Comparison of ENCODE assay signal across 9 cellular contexts in the genomic region with DNA sequence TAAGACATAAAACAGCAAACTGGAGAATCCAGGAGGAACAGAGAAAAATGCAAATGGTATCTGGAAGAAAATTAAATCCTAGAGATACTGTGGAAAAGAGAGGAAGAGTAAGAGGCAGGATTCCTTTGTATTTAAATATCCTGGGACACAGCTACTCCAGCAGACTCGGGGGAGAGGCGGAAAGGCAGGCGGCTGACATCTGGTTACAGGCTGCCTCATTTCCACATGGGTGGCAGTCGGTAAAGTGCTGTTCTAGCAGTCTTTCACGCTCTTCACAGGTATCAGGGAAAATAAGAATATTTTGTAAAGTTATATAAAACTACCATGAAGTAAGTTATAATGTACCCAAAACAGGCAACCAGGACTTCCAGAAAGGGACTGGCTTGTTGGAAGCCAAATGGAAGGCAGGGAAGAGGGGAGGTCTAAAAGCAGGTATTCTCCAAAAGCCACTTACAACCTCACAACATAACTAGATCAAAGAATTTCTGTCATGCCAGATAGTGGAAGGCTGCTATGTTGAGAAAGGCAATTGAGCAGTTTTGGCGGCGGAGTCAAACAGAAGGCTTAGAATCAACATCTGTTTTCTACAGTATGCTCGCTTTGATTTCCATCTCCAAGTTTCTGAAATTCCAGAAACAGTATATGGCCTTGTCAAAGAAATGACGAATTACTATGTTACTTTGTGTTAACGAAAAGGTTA. TPM values are rescaled to one million over a fixed set of nuclear protein-coding genes. Genes with fewer than 3 reads are reported as not detected.
DNase-seq lines count a peak whose midpoint lies in the region; ATAC-seq, FAIRE-seq and TF ChIP-seq lines count a peak whose summit lies in the region.
"Had no signal": no experiment of that assay in that cellular context is flagged by ENCODE, and none has a peak within 500 bp of the region (broad histone marks: within the 10 kb centered on the region; RNA-seq: fewer than 3 reads in every experiment).

No MANE protein-coding gene starts in this region.

- H3K9me3 ChIP-seq in body of pancreas: no peaks in the 10 kb centered on the region
- no peaks in the 10 kb centered on the region for H3K9me3 ChIP-seq in HepG2 (ENCODE audit: low read length)
- no peaks in the 10 kb centered on the region for H3K9me3 ChIP-seq in suprapubic skin

- H3K4me1 Mint-ChIP-seq in T-helper 2 cell treated with Interferon-gamma antibody and Interleukin-4, amounts not matched to agents 5 μg/mL and 100 μg/mL, for 36 hours (ENCODE audit: low read depth): peaks cover 19% of the 10 kb centered on the region

- in situ Hi-C loops in HepG2 (cut with HindIII; ENCODE audit: extremely low pct_ligation_motif_present, low pct_unique_long_range_greater_than_20kb): loop anchor here (5.0 kb wide), 1 partner anchor 298 kb away; no protein-coding TSS in a partner anchor

- FAIRE-seq in HepG2 (lab: Jason Lieb, UNC): no peak

- TF ChIP-seq CTCF in body of pancreas (IDR thresholded peaks at IDR 0.05) (no peak), HepG2 (CRISPR knock-in tag; IDR thresholded peaks at IDR 0.05) (no peak), suprapubic skin (IDR thresholded peaks at IDR 0.05) (no peak)

- peak in 2 of 3 donors; percentile 52 to 68 for TF ChIP-seq POLR2A in body of pancreas (IDR thresholded peaks at IDR 0.05)
- TF ChIP-seq POLR2A in HepG2 (IDR thresholded peaks at IDR 0.05; ENCODE audit: insufficient read depth in 1 of 2, low read depth in 2 of 2, low read length in 2 of 2): no peak
- TF ChIP-seq POLR2A in suprapubic skin (IDR thresholded peaks at IDR 0.05): no peak

- H3K36me3 Mint-ChIP-seq in T-helper 2 cell treated with Interferon-gamma antibody and Interleukin-4, amounts not matched to agents 5 μg/mL and 100 μg/mL, for 36 hours (ENCODE audit: low read depth): peaks cover 11% of the 10 kb centered on the region

- POLR2A ChIA-PET in HepG2 (lab: Yijun Ruan, JAX): no interaction called here

- peak overlapping the region; percentile 10 to 54 for H3K4me3 ChIP-seq in body of pancreas
- peak overlapping the region in 1 of 3 experiments; percentile 74; a peak in 1 of 6 replicates for H3K4me3 ChIP-seq in HepG2 (replicated peaks in 1 of 3; ENCODE audit: insufficient read depth in 1 of 3, low read depth in 2 of 3, low read length in 3 of 3)
- peak overlapping the region; percentile 72 for H3K4me3 ChIP-seq in suprapubic skin

- H3K9ac ChIP-seq in HepG2 (ENCODE audit: insufficient read depth, low read depth, low read length): no peak overlapping the region

- no peak for TF ChIP-seq EP300 in HepG2 (IDR thresholded peaks at IDR 0.05; ENCODE audit: low read depth in 2 of 2, low read length in 2 of 2)
- no peak for TF ChIP-seq EP300 in HepG2 (CRISPR knock-in tag; IDR thresholded peaks at IDR 0.05; ENCODE audit: borderline replicate concordance)
- no peak for TF ChIP-seq EP300 in suprapubic skin (IDR thresholded peaks at IDR 0.05)

- CTCF ChIA-PET in HepG2 (lab: Yijun Ruan, JAX; ENCODE audit: low intra/inter-chr PET ratio, low total read pairs): no interaction called here

- no peaks in the 10 kb centered on the region for H3K27me3 ChIP-seq in body of pancreas
- H3K27me3 ChIP-seq in HepG2 (ENCODE audit: control insufficient read depth in 1 of 2, insufficient read depth in 2 of 2, low read length in 2 of 2): peaks cover 0 to 4% of the 10 kb centered on the region in 2 experiments; a peak in 1 of 5 replicates
- H3K27me3 ChIP-seq in suprapubic skin: no peaks in the 10 kb centered on the region

- intact Hi-C loops in body of pancreas (cut with DNase I): no loop called here
- intact Hi-C loops in HepG2 (cut with micrococcal nuclease; ENCODE audit: unreplicated experiment): loop anchor here (5.0 kb wide), 2 partner anchors 293 to 588 kb away; partner anchors contain the start of gene PYURF

- H3K79me2 ChIP-seq in HepG2 (ENCODE audit: insufficient read depth, low read length): peaks cover 5% of the 10 kb centered on the region

- H3K9me3 Mint-ChIP-seq in T-helper 2 cell treated with Interferon-gamma antibody and Interleukin-4, amounts not matched to agents 5 μg/mL and 100 μg/mL, for 36 hours: no peaks in the 10 kb centered on the region

- H3K27me3 Mint-ChIP-seq in T-helper 2 cell treated with Interferon-gamma antibody and Interleukin-4, amounts not matched to agents 5 μg/mL and 100 μg/mL, for 36 hours (ENCODE audit: low read depth): peaks cover 18% of the 10 kb centered on the region

- no peak for DNase-seq in T-helper 2 cell treated with Interferon-gamma antibody and Interleukin-4, amounts not matched to agents 5 μg/mL and 100 μg/mL, for 36 hours (ENCODE audit: low spot score)
- DNase-seq in T-helper 2 cell: no peak
- DNase-seq in body of pancreas: peak; percentile 54 to 65 (median 56)
- DNase-seq in HepG2 (ENCODE audit: low spot score): no peak
- DNase-seq in suprapubic skin (ENCODE audit: low spot score in 2 of 2): no peak
- no peak for DNase-seq in SHP77 (lab: John Stamatoyannopoulos, UW)

- H3K27ac ChIP-seq in body of pancreas (peak overlapping the region; percentile 80 to 96 (median 91)), HepG2 (ENCODE audit: extremely low read length, insufficient read depth, low read length) (no peak overlapping the region), suprapubic skin (no peak overlapping the region)
- H3K27ac ChIP-seq: foreskin keratinocyte had no signal

- peak overlapping the region; percentile 49 for H3K27ac Mint-ChIP-seq in T-helper 2 cell treated with Interferon-gamma antibody and Interleukin-4, amounts not matched to agents 5 μg/mL and 100 μg/mL, for 36 hours

- H4K20me1 ChIP-seq in HepG2 (ENCODE audit: insufficient read depth, low read length): no peaks in the 10 kb centered on the region

- 22 to 24% methylated on average over 10 of the region's 10 CpGs for WGBS in body of pancreas, 2 donors
- WGBS in HepG2 (ENCODE audit: low lambda C conversion rate): 42% methylated on average over 10 of the region's 10 CpGs
- 38% methylated on average over 10 of the region's 10 CpGs for WGBS in suprapubic skin

- H3K4me3 Mint-ChIP-seq in T-helper 2 cell treated with Interferon-gamma antibody and Interleukin-4, amounts not matched to agents 5 μg/mL and 100 μg/mL, for 36 hours: peak overlapping the region; percentile 88

- H3K36me3 ChIP-seq in body of pancreas (replicated peaks in 1 of 2; ENCODE audit: insufficient read depth in 1 of 2, low read depth in 2 of 2) (no peaks in the 10 kb centered on the region), HepG2 (replicated peaks in 1 of 2; ENCODE audit: control insufficient read depth in 1 of 2, insufficient read depth in 2 of 2, low read length in 2 of 2) (no peaks in the 10 kb centered on the region), suprapubic skin (no peaks in the 10 kb centered on the region)

- no peak overlapping the region for H2AFZ ChIP-seq in HepG2 (ENCODE audit: low read length)

- ATAC-seq in body of pancreas (no peak), HepG2 (no peak), HG03175 (IDR thresholded peaks at IDR 0.05; ENCODE audit: unreplicated experiment) (no peak), HG02759 (IDR thresholded peaks at IDR 0.05; ENCODE audit: unreplicated experiment) (no peak)

- no peak for TF ChIP-seq RAD21 in HepG2 (CRISPR knock-in tag; IDR thresholded peaks at IDR 0.05)

- H3K4me1 ChIP-seq in body of pancreas (peaks cover 17% of the 10 kb centered on the region), HepG2 (ENCODE audit: insufficient read depth, low read length) (peaks cover 39% of the 10 kb centered on the region), suprapubic skin (peaks cover 20% of the 10 kb centered on the region)

- BruUV-seq in HepG2 (replicated peaks; lab: Mats Ljungman, UMichigan): TSS peak; percentile 28

- H3K4me2 ChIP-seq in HepG2 (ENCODE audit: low read depth, low read length): peak overlapping the region; percentile 87

RNA-seq across cellular contexts. Expression of gene TIGD2, which starts 1.3 kb away (rescaled TPM):
- total RNA-seq in body of pancreas (1 to 10 TPM in 1 of 2 donors, under 1 TPM in 1; 0.99 to 3.6 TPM), HepG2 (2016; rRNA removed; fragmentation: Illumina TruSeq; extraction: Trizol) (15.5 and 16.7 TPM in 2 replicates), suprapubic skin (1 to 10 TPM; 2.9 to 7.6 (median 4.9) TPM)
- 1.9 and 2.5 TPM in 2 replicates for total RNA-seq in HepG2 (2016; cell fraction: cytosol; rRNA removed; fragmentation: Illumina TruSeq; extraction: Trizol; ENCODE audit: low read depth)
- 14.8 and 17.2 TPM in 2 replicates for total RNA-seq in HepG2 (2016; cell fraction: insoluble cytoplasmic fraction; rRNA removed; fragmentation: Illumina TruSeq; extraction: Trizol)
- 9.3 and 10.2 TPM in 2 replicates for total RNA-seq in HepG2 (2016; cell fraction: membrane; rRNA removed; fragmentation: Illumina TruSeq; extraction: Trizol)
- 21.2 and 23.1 TPM in 2 replicates for total RNA-seq in HepG2 (2016; cell fraction: nucleus; rRNA removed; fragmentation: Illumina TruSeq; extraction: Trizol)
- 3.1 and 3.8 TPM in 2 replicates for polyA plus RNA-seq in HepG2 (2011; rRNA removed)
- 1.9 and 2.8 TPM in 2 replicates for polyA plus RNA-seq in HepG2 (2011; cell fraction: cytosol; rRNA removed)
- 4.5 and 5.1 TPM in 2 replicates for polyA plus RNA-seq in HepG2 (2011; cell fraction: nucleus; rRNA removed)
- polyA plus RNA-seq in HepG2 (2012): 5.9 and 7.7 TPM in 2 replicates
- polyA plus RNA-seq in HepG2 (2016; cell fraction: cytosol; fragmentation: Illumina TruSeq; extraction: Trizol; ENCODE audit: low read depth): 1.2 TPM in 2 replicates
- 11.5 and 12.0 TPM in 2 replicates for polyA plus RNA-seq in HepG2 (2016; cell fraction: insoluble cytoplasmic fraction; fragmentation: Illumina TruSeq; extraction: Trizol; ENCODE audit: low read depth)
- 3.6 and 4.8 TPM in 2 replicates for polyA plus RNA-seq in HepG2 (2016; cell fraction: membrane; fragmentation: Illumina TruSeq; extraction: Trizol; ENCODE audit: low read depth)
- polyA plus RNA-seq in HepG2 (2016; cell fraction: nucleus; fragmentation: Illumina TruSeq; extraction: Trizol; ENCODE audit: insufficient read depth, low read depth): 11.2 and 11.6 TPM in 2 replicates
- polyA minus RNA-seq in HepG2 (2011; rRNA and poly(A)+ RNA removed; ENCODE audit: low replicate concordance): 2.8 and 5.2 TPM in 2 replicates
- 6.3 and 8.1 TPM in 2 replicates for polyA minus RNA-seq in HepG2 (2011; cell fraction: cytosol; rRNA and poly(A)+ RNA removed)
- 37.7 and 39.1 TPM in 2 replicates for polyA minus RNA-seq in HepG2 (2011; cell fraction: nucleus; rRNA and poly(A)+ RNA removed)

RNA-seq across cellular contexts. Expression of gene FAM13A, which starts 53.0 kb away (rescaled TPM):
- total RNA-seq in body of pancreas (10 to 100 TPM; 59.1 to 64.3 TPM), HepG2 (2016; rRNA removed; fragmentation: Illumina TruSeq; extraction: Trizol) (1.2 and 1.6 TPM in 2 replicates), suprapubic skin (100 to 1,000 TPM in 1 of 4 donors, 10 to 100 TPM in 3; 58.6 to 365 (median 71.2) TPM)
- total RNA-seq in HepG2 (2016; cell fraction: cytosol; rRNA removed; fragmentation: Illumina TruSeq; extraction: Trizol; ENCODE audit: low read depth): 0.71 and 1.4 TPM in 2 replicates
- total RNA-seq in HepG2 (2016; cell fraction: insoluble cytoplasmic fraction; rRNA removed; fragmentation: Illumina TruSeq; extraction: Trizol): 1.1 and 1.3 TPM in 2 replicates
- 0.65 and 1.0 TPM in 2 replicates for total RNA-seq in HepG2 (2016; cell fraction: membrane; rRNA removed; fragmentation: Illumina TruSeq; extraction: Trizol)
- 2.6 and 3.1 TPM in 2 replicates for total RNA-seq in HepG2 (2016; cell fraction: nucleus; rRNA removed; fragmentation: Illumina TruSeq; extraction: Trizol)
- polyA plus RNA-seq in HepG2 (2011; rRNA removed): 35.1 and 36.2 TPM in 2 replicates
- 18.9 and 26.8 TPM in 2 replicates for polyA plus RNA-seq in HepG2 (2011; cell fraction: cytosol; rRNA removed)
- 61.6 and 61.9 TPM in 2 replicates for polyA plus RNA-seq in HepG2 (2011; cell fraction: nucleus; rRNA removed)
- polyA plus RNA-seq in HepG2 (2012): 38.3 and 45.6 TPM in 2 replicates
- 0.19 and 0.20 TPM in 2 replicates for polyA plus RNA-seq in HepG2 (2016; cell fraction: cytosol; fragmentation: Illumina TruSeq; extraction: Trizol; ENCODE audit: low read depth)
- polyA plus RNA-seq in HepG2 (2016; cell fraction: insoluble cytoplasmic fraction; fragmentation: Illumina TruSeq; extraction: Trizol; ENCODE audit: low read depth): 1.0 and 1.2 TPM in 2 replicates
- polyA plus RNA-seq in HepG2 (2016; cell fraction: membrane; fragmentation: Illumina TruSeq; extraction: Trizol; ENCODE audit: low read depth): 0.33 and 0.39 TPM in 2 replicates
- 1.3 and 1.8 TPM in 2 replicates for polyA plus RNA-seq in HepG2 (2016; cell fraction: nucleus; fragmentation: Illumina TruSeq; extraction: Trizol; ENCODE audit: insufficient read depth, low read depth)
- polyA minus RNA-seq in HepG2 (2011; rRNA and poly(A)+ RNA removed; ENCODE audit: low replicate concordance): 22.1 and 78.9 TPM in 2 replicates
- 20.6 and 29.7 TPM in 2 replicates for polyA minus RNA-seq in HepG2 (2011; cell fraction: cytosol; rRNA and poly(A)+ RNA removed)
- polyA minus RNA-seq in HepG2 (2011; cell fraction: nucleus; rRNA and poly(A)+ RNA removed): 290 and 300 TPM in 2 replicates

Comparison
In these comparisons a context has a peak if more than half of its experiments do, and no peak if none do; other contexts are left out.
1. DNase-seq: peak in body of pancreas (4 of 4); none in T-helper 2 cell treated with Interferon-gamma antibody and Interleukin-4, amounts not matched to agents 5 μg/mL and 100 μg/mL, for 36 hours (single experiment), T-helper 2 cell (0 of 5), HepG2 (single experiment), suprapubic skin (0 of 2) and SHP77 (0 of 2).
2. H3K27ac ChIP-seq: peak in body of pancreas (4 of 4); none in HepG2 (single experiment) and suprapubic skin (single experiment).
3. POLR2A ChIP-seq: peak in body of pancreas (2 of 3); none in HepG2 (0 of 2) and suprapubic skin (0 of 2).
4. RNA of gene FAM13A, which starts 53.0 kb away (total RNA-seq): 58.6 to 365 TPM in suprapubic skin and 59.1 to 64.3 TPM in body of pancreas; 0.65 to 3.1 TPM in HepG2; every median in the first group is over 10 times any median in the second.